ENCODE assay signal across 1 cellular context in genomic region chr6:10617008-10617696, GRCh38.
TF ChIP-seq lines count a peak whose summit lies in the region.

No MANE protein-coding gene starts in this region.

TF ChIP-seq in H1, 55 proteins besides CTCF, POLR2A, EP300 and RAD21 (continued from another document):
- TF ChIP-seq ATF2 (IDR thresholded peaks at IDR 0.05; ENCODE audit: low read length) (no peak), NRF1 (IDR thresholded peaks at IDR 0.05; ENCODE audit: low read depth, low read length) (no peak), USF2 (IDR thresholded peaks at IDR 0.05; ENCODE audit: low read length) (no peak), MAFK (IDR thresholded peaks at IDR 0.05; ENCODE audit: low read depth, low read length) (no peak), RBBP5 (IDR thresholded peaks at IDR 0.05; ENCODE audit: borderline replicate concordance, low read depth, low read length) (no peak), CBX5 (IDR thresholded peaks at IDR 0.05; ENCODE audit: low read depth, low read length) (no peak)
